15 cellular contexts compared by ENCODE assay signal in the genomic region with DNA sequence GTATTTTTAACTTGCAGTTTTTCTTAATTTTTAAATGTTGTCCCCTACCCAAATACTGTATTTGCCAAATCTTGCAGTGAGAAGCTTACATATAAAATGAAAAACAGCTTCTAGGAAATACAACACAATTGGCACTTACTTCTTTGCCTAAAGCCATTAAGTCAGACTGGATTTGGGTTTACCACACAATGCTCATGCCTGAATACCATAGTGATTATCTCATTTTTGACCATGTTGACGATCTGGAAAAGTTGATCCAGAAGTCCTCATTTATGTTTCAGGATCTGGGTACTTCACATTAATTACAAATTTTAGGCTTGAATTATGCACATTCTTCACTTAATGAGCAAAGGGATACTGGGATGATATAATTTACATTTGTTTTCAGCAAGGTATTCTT. TPM values are rescaled to one million over a fixed set of nuclear protein-coding genes. Genes with fewer than 3 reads are reported as not detected.
DNase-seq lines count a peak whose midpoint lies in the region; ATAC-seq lines count a peak whose summit lies in the region.
"Had no signal": no experiment of that assay in that cellular context is flagged by ENCODE, and none has a peak within 500 bp of the region (broad histone marks: within the 10 kb centered on the region; RNA-seq: fewer than 3 reads in every experiment).

No MANE protein-coding gene starts in this region.

- H3K27me3 Mint-ChIP-seq in activated naive CD8-positive, alpha-beta T cell treated with anti-CD3 and anti-CD28 coated beads for 36 hours: no peaks in the 10 kb centered on the region

- H3K27ac Mint-ChIP-seq in activated naive CD8-positive, alpha-beta T cell treated with anti-CD3 and anti-CD28 coated beads for 36 hours: no peak overlapping the region

- peaks cover 35% of the 10 kb centered on the region for H3K36me3 Mint-ChIP-seq in activated naive CD8-positive, alpha-beta T cell treated with anti-CD3 and anti-CD28 coated beads for 36 hours

- ATAC-seq in Right ventricle myocardium inferior (no peak), GM18868 (IDR thresholded peaks at IDR 0.05; ENCODE audit: unreplicated experiment) (no peak)
- ATAC-seq: Panc1, sciatic nerve, upper lobe of right lung had no signal

- H3K4me1 Mint-ChIP-seq in activated naive CD8-positive, alpha-beta T cell treated with anti-CD3 and anti-CD28 coated beads for 36 hours: peaks cover 31% of the 10 kb centered on the region

- peak; percentile 63 for DNase-seq in EL
- DNase-seq in activated naive CD8-positive, alpha-beta T cell treated with anti-CD3 and anti-CD28 coated beads for 36 hours: no peak
- DNase-seq in iris pigment epithelial cell (ENCODE audit: low read depth): peak; percentile 60
- DNase-seq in Right ventricle myocardium inferior (ENCODE audit: missing footprints): no peak
- DNase-seq in NCI-H2107 treated with DMSO at 0.1 percent for 48 hours (lab: John Stamatoyannopoulos, UW; ENCODE audit: unreplicated experiment): no peak
- DNase-seq in head of caudate nucleus: no peak
- DNase-seq: activated naive CD4-positive, alpha-beta T cell; dermis blood vessel endothelial cell; hypothalamus; NCI-H2171; upper lobe of right lung had no signal

- intact Hi-C loops in Right ventricle myocardium inferior (cut with DNase I): loop anchor here (5.0 kb wide), 1 partner anchor 32 kb away; no protein-coding TSS in a partner anchor
- intact Hi-C loops in head of caudate nucleus (cut with DNase I): loop anchor here (5.0 kb wide), 1 partner anchor 338 kb away; the partner anchor contains the start of gene WASF3

- peaks cover 24% of the 10 kb centered on the region for H3K79me2 ChIP-seq in ACC112 (ENCODE audit: control insufficient read depth, insufficient read depth, low read length, unreplicated experiment)

- no peak overlapping the region for H2AFZ ChIP-seq in ACC112 (ENCODE audit: low read length, unreplicated experiment)

- H3K36me3 ChIP-seq in ACC112 (ENCODE audit: insufficient read depth, low read length): peaks cover 44% of the 10 kb centered on the region

- H3K4me1 ChIP-seq in ACC112 (ENCODE audit: control insufficient read depth, insufficient read depth, low read length, unreplicated experiment): peaks cover 14% of the 10 kb centered on the region

- H3K4me3 Mint-ChIP-seq in activated naive CD8-positive, alpha-beta T cell treated with anti-CD3 and anti-CD28 coated beads for 36 hours: peak overlapping the region; percentile 99

- H3K4me3 ChIP-seq in ACC112 (ENCODE audit: low read depth, low read length): peak overlapping the region; percentile 87

- H3K27me3 ChIP-seq in ACC112 (ENCODE audit: insufficient read depth, low read length): no peaks in the 10 kb centered on the region
- H3K27me3 ChIP-seq: upper lobe of right lung had no signal

- no peaks in the 10 kb centered on the region for H3K9me3 Mint-ChIP-seq in activated naive CD8-positive, alpha-beta T cell treated with anti-CD3 and anti-CD28 coated beads for 36 hours

- H3K27ac ChIP-seq in ACC112 (ENCODE audit: low read depth, low read length): no peak overlapping the region
- H3K27ac ChIP-seq: upper lobe of right lung had no signal

RNA-seq across cellular contexts. Expression of gene RNF6, which starts 2.4 kb away (rescaled TPM):
- 10 to 100 TPM; 52.3 to 56.2 TPM for total RNA-seq in activated naive CD8-positive, alpha-beta T cell treated with anti-CD3 and anti-CD28 coated beads for 36 hours
- total RNA-seq in Right ventricle myocardium inferior: 19.7 TPM

RNA-seq across cellular contexts. Expression of gene CDK8, which starts 34.2 kb away (rescaled TPM):
- 10 to 100 TPM; 25.3 to 26.4 TPM for total RNA-seq in activated naive CD8-positive, alpha-beta T cell treated with anti-CD3 and anti-CD28 coated beads for 36 hours
- 10.3 TPM for total RNA-seq in Right ventricle myocardium inferior

Comparison
In these comparisons a context has a peak if more than half of its experiments do, and no peak if none do; other contexts are left out.
1. DNase-seq: peak in EL (single experiment) and iris pigment epithelial cell (single experiment); none in activated naive CD8-positive, alpha-beta T cell treated with anti-CD3 and anti-CD28 coated beads for 36 hours (single experiment), Right ventricle myocardium inferior (single experiment), NCI-H2107 treated with DMSO at 0.1 percent for 48 hours (single experiment) and head of caudate nucleus (0 of 42).